Comparison of ENCODE assay signal across 7 cellular contexts in the genomic region with DNA sequence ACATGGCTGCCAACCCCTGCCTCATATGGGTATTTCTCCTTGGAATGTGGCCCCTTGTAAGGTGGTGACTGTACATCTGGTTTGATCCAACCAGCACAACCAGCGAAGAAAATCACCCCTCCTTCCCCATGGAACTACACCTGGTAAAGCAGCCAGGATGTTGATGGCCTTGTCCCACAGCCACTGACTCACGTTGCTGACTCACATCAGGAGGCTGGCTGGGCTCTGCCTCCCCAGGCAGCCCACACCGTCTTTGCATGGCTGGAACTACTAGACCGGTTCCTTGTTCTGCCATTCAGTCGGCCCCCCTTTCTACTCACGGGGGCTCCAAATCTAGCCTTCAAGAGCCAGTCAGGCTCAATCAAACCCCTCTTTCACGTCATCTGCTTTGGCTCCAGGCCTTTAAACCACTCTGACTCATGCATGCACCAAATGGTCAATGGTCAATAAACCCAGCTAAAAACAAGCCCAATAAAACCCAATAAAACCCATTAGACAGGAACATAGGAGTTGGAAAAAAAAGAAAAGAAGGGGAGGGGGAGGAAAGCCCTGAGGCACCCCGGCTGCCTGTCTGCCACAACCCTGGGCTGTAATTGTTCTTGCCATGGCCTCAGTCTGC.
DNase-seq lines count a peak whose midpoint lies in the region; ATAC-seq, FAIRE-seq and TF ChIP-seq lines count a peak whose summit lies in the region.

No MANE protein-coding gene starts in this region.

- no peak for TF ChIP-seq POLR2A in H54 (IDR thresholded peaks at IDR 0.05; ENCODE audit: low read depth, low read length)

- H3K9me3 Mint-ChIP-seq in T-cell = no peaks in the 10 kb centered on the region

- CTCF ChIA-PET in T-cell (lab: Charles Lee) = interaction anchor here (0.7 to 1.6 kb wide), 2 partner anchors 8 to 14 kb away, joined by 4 to 7 read pairs; no protein-coding TSS in a partner anchor

- no peaks in the 10 kb centered on the region for H3K27me3 Mint-ChIP-seq in T-cell

- POLR2A ChIA-PET in T-cell (lab: Charles Lee) = interaction anchor here (0.6 kb wide), 3 partner anchors 15 to 164 kb away, joined by 3 to 9 read pairs (median 9); no protein-coding TSS in a partner anchor

- peaks cover 26 to 30% (median 29%) of the 10 kb centered on the region in 3 donors for H3K4me1 Mint-ChIP-seq in T-cell

- H3K4me3 ChIP-seq in fibroblast of mammary gland (ENCODE audit: control insufficient read depth, low read depth, low read length) = no peak overlapping the region

- ATAC-seq in T-cell (replicated peaks in 1 of 4) = peak in 3 of 4 experiments; percentile 36 to 74 (median 39)
- no peak for ATAC-seq in HG02852 (IDR thresholded peaks at IDR 0.05; ENCODE audit: unreplicated experiment)

- no peak for TF ChIP-seq CTCF in fibroblast of mammary gland (conservative IDR thresholded peaks at IDR 0.05; ENCODE audit: control insufficient read depth, insufficient read depth, low read depth, low read length)

- DNase-seq in H54 (ENCODE audit: insufficient read length, low spot score) (peak; percentile 90), T-cell (peak in 1 of 34 experiments; percentile 33), fibroblast of mammary gland (ENCODE audit: low read depth) (peak; percentile 93), cerebellum (ENCODE audit: low spot score) (no peak), NCI-H345 (lab: John Stamatoyannopoulos, UW) (no peak)
- peak; percentile 39 to 51 for DNase-seq in stimulated activated CD8-positive, alpha-beta memory T cell treated with anti-CD3 and anti-CD28 coated beads, Interleukin-15, amount 100 ng/mL, for 48 hours (ENCODE audit: low read depth in 2 of 2)

- H3K36me3 Mint-ChIP-seq in T-cell = peaks cover 4% of the 10 kb centered on the region

- H3K27ac Mint-ChIP-seq in T-cell = peak overlapping the region; percentile 16 to 53

- FAIRE-seq in H54 (lab: Jason Lieb, UNC) = peak; percentile 93

- H3K4me3 Mint-ChIP-seq in T-cell = no peak overlapping the region

Comparison
In these comparisons a context has a peak if more than half of its experiments do, and no peak if none do; other contexts are left out.
1. DNase-seq: peak in H54 (single experiment), fibroblast of mammary gland (single experiment) and stimulated activated CD8-positive, alpha-beta memory T cell treated with anti-CD3 and anti-CD28 coated beads, Interleukin-15, amount 100 ng/mL, for 48 hours (2 of 2); none in cerebellum (single experiment) and NCI-H345 (single experiment).